Comparison of ENCODE assay signal across 8 cellular contexts in the genomic region with DNA sequence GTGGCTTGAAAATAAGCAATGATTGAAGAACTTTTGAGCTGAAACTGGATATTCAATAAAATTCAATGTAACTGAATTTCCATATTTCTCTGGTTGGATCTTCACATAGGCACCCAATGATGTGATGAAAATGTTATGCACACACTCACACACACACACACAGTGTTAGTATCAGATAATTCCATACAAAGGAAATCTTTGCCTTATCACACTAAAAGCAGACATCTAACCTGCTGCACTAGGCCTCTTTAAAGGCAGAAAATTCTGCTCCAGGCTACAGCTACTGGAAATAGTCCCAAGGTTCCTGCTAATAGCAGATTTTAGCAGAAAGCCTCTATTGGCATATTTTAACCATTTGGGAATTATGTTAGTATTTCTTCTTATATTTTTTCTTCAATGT.
"Had no signal": no experiment of that assay in that cellular context is flagged by ENCODE, and none has a peak within 500 bp of the region (broad histone marks: within the 10 kb centered on the region; RNA-seq: fewer than 3 reads in every experiment).

No MANE protein-coding gene starts in this region.

- H3K4me2 ChIP-seq: GM23338 had no signal

- ATAC-seq: GM23338, HCT116 had no signal

- H3K4me3 ChIP-seq: GM23248, GM23338, HAP-1 had no signal

- H3K4me1 ChIP-seq: HAP-1 had no signal

- H3K9me3 ChIP-seq: HAP-1 had no signal

- H3K27ac ChIP-seq: GM23248 had no signal

- H3K9ac ChIP-seq: GM23248 had no signal

- DNase-seq: GOT3, H7, H9, HFFc6 had no signal

- H3K4me1 Mint-ChIP-seq: GM23338, H9 had no signal

- H3K9me3 Mint-ChIP-seq: GM23338, H9, HFFc6 had no signal

- H3K27ac Mint-ChIP-seq: GM23338, H9 had no signal

- H2AFZ ChIP-seq: GM23338 had no signal

- H3K36me3 ChIP-seq: HAP-1 had no signal

- H3K4me3 Mint-ChIP-seq: GM23338, H9, HFFc6 had no signal
